Comparison of ENCODE assay signal across 1 cellular context in the genomic region with DNA sequence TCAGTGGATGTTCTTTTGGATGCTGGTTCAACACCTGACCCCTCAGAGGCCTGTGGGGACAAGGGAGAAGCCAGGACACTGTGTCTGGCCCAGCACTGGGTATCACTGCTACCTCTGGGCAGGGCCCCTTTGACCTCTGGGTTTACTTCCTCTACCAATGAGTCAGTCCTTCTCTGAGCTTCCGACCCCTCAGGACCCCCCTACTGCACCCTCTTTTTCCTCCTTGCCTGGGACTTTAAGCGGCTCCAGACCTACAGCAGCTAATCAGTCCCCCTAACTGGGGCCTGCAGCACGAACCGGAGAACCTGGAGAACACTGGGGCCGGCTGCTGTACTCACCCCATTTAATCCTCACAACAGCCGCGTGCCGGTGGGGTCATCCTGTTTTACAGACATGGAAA.
TF ChIP-seq lines count a peak whose summit lies in the region.

No MANE protein-coding gene starts in this region.

TF ChIP-seq in WTC11, 78 proteins besides CTCF, POLR2A, EP300 and RAD21 (continued from another document):
- TF ChIP-seq, protein P1, sequence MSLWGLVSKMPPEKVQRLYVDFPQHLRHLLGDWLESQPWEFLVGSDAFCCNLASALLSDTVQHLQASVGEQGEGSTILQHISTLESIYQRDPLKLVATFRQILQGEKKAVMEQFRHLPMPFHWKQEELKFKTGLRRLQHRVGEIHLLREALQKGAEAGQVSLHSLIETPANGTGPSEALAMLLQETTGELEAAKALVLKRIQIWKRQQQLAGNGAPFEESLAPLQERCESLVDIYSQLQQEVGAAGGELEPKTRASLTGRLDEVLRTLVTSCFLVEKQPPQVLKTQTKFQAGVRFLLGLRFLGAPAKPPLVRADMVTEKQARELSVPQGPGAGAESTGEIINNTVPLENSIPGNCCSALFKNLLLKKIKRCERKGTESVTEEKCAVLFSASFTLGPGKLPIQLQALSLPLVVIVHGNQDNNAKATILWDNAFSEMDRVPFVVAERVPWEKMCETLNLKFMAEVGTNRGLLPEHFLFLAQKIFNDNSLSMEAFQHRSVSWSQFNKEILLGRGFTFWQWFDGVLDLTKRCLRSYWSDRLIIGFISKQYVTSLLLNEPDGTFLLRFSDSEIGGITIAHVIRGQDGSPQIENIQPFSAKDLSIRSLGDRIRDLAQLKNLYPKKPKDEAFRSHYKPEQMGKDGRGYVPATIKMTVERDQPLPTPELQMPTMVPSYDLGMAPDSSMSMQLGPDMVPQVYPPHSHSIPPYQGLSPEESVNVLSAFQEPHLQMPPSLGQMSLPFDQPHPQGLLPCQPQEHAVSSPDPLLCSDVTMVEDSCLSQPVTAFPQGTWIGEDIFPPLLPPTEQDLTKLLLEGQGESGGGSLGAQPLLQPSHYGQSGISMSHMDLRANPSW (CRISPR knock-in tag; conservative IDR thresholded peaks at IDR 0.05; ENCODE audit: low read depth) = no peak
- TF ChIP-seq, protein P2, sequence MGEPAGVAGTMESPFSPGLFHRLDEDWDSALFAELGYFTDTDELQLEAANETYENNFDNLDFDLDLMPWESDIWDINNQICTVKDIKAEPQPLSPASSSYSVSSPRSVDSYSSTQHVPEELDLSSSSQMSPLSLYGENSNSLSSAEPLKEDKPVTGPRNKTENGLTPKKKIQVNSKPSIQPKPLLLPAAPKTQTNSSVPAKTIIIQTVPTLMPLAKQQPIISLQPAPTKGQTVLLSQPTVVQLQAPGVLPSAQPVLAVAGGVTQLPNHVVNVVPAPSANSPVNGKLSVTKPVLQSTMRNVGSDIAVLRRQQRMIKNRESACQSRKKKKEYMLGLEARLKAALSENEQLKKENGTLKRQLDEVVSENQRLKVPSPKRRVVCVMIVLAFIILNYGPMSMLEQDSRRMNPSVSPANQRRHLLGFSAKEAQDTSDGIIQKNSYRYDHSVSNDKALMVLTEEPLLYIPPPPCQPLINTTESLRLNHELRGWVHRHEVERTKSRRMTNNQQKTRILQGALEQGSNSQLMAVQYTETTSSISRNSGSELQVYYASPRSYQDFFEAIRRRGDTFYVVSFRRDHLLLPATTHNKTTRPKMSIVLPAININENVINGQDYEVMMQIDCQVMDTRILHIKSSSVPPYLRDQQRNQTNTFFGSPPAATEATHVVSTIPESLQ (CRISPR knock-in tag; IDR thresholded peaks at IDR 0.05) = no peak
- no peak for TF ChIP-seq NR3C1 (CRISPR knock-in tag; conservative IDR thresholded peaks at IDR 0.05; ENCODE audit: low read depth)
- no peak for TF ChIP-seq CREB1 (CRISPR knock-in tag; IDR thresholded peaks at IDR 0.05)
- no peak for TF ChIP-seq HMGA2 (CRISPR knock-in tag; IDR thresholded peaks at IDR 0.05)
- TF ChIP-seq, protein P3, sequence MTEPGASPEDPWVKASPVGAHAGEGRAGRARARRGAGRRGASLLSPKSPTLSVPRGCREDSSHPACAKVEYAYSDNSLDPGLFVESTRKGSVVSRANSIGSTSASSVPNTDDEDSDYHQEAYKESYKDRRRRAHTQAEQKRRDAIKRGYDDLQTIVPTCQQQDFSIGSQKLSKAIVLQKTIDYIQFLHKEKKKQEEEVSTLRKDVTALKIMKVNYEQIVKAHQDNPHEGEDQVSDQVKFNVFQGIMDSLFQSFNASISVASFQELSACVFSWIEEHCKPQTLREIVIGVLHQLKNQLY (CRISPR knock-in tag; IDR thresholded peaks at IDR 0.05) = no peak
- TF ChIP-seq EMX1 (CRISPR knock-in tag; IDR thresholded peaks at IDR 0.05) = no peak
- TF ChIP-seq, protein P4, sequence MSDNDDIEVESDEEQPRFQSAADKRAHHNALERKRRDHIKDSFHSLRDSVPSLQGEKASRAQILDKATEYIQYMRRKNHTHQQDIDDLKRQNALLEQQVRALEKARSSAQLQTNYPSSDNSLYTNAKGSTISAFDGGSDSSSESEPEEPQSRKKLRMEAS (CRISPR knock-in tag; IDR thresholded peaks at IDR 0.05) = no peak
- TF ChIP-seq, protein P5, sequence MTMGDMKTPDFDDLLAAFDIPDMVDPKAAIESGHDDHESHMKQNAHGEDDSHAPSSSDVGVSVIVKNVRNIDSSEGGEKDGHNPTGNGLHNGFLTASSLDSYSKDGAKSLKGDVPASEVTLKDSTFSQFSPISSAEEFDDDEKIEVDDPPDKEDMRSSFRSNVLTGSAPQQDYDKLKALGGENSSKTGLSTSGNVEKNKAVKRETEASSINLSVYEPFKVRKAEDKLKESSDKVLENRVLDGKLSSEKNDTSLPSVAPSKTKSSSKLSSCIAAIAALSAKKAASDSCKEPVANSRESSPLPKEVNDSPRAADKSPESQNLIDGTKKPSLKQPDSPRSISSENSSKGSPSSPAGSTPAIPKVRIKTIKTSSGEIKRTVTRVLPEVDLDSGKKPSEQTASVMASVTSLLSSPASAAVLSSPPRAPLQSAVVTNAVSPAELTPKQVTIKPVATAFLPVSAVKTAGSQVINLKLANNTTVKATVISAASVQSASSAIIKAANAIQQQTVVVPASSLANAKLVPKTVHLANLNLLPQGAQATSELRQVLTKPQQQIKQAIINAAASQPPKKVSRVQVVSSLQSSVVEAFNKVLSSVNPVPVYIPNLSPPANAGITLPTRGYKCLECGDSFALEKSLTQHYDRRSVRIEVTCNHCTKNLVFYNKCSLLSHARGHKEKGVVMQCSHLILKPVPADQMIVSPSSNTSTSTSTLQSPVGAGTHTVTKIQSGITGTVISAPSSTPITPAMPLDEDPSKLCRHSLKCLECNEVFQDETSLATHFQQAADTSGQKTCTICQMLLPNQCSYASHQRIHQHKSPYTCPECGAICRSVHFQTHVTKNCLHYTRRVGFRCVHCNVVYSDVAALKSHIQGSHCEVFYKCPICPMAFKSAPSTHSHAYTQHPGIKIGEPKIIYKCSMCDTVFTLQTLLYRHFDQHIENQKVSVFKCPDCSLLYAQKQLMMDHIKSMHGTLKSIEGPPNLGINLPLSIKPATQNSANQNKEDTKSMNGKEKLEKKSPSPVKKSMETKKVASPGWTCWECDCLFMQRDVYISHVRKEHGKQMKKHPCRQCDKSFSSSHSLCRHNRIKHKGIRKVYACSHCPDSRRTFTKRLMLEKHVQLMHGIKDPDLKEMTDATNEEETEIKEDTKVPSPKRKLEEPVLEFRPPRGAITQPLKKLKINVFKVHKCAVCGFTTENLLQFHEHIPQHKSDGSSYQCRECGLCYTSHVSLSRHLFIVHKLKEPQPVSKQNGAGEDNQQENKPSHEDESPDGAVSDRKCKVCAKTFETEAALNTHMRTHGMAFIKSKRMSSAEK (CRISPR knock-in tag; IDR thresholded peaks at IDR 0.05; ENCODE audit: borderline replicate concordance) = no peak
- TF ChIP-seq ZNF121 (CRISPR knock-in tag; IDR thresholded peaks at IDR 0.05) = no peak
- TF ChIP-seq FOXP1 (CRISPR knock-in tag; IDR thresholded peaks at IDR 0.05; ENCODE audit: borderline replicate concordance) = no peak
- TF ChIP-seq CBFB (CRISPR knock-in tag; IDR thresholded peaks at IDR 0.05; ENCODE audit: low read depth) = no peak
